14 cellular contexts compared by ENCODE assay signal in the genomic region with DNA sequence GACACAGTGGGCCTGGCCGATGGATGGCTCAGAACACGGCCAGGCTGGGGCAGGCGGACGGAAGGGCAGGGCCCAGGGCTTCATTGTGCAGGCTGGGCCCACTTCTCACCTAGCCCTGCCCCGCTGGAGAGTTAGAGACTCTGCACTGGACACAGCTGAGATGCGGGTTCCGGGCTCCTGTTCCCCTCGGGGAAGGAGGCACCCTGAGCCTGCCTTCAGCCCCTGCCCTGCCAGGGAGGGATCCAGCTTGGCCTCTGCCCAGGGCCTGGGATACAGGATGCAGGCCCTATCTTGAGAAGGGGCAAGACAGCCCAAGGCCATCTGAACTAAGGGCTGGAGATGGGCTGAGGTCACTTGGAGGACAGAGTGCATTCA.
DNase-seq lines count a peak whose midpoint lies in the region; TF ChIP-seq lines count a peak whose summit lies in the region.
"Had no signal": no experiment of that assay in that cellular context is flagged by ENCODE, and none has a peak within 500 bp of the region (broad histone marks: within the 10 kb centered on the region; RNA-seq: fewer than 3 reads in every experiment).

No MANE protein-coding gene starts in this region.

- peaks cover 7% of the 10 kb centered on the region for H3F3A ChIP-seq in GM23248 (ENCODE audit: insufficient read depth)

- intact Hi-C loops in left ventricle myocardium inferior (cut with micrococcal nuclease): no loop called here
- intact Hi-C loops in spleen (cut with DNase I; ENCODE audit: low total_unique reads): no loop called here
- intact Hi-C loops in CD4-positive, alpha-beta memory T cell (cut with micrococcal nuclease): no loop called here

- POLR2A ChIA-PET in CD4-positive, alpha-beta memory T cell (lab: Charles Lee; ENCODE audit: partially characterized antibody): no interaction called here

- H3K4me3 ChIP-seq in GM23248 (no peak overlapping the region), adipocyte (ENCODE audit: low read length) (no peak overlapping the region), left ventricle myocardium inferior (no peak overlapping the region), spleen (no peak overlapping the region)
- no peak overlapping the region for H3K4me3 ChIP-seq in CD4-positive, alpha-beta memory T cell (ENCODE audit: low read length in 2 of 2)
- H3K4me3 ChIP-seq: A549, PC-9 had no signal

- CTCF ChIA-PET in CD4-positive, alpha-beta memory T cell (lab: Charles Lee; ENCODE audit: partially characterized antibody): interaction anchor here (1.1 kb wide), 1 partner anchor 18 kb away, joined by 3 read pairs; no protein-coding TSS in a partner anchor

- WGBS in GM23248 (ENCODE audit: low coverage in 1 of 2, low lambda C conversion rate in 2 of 2, missing lambda C conversion rate in 2 of 2), 2 experiments: 44 to 57% methylated on average over 6 to 8 of the region's 8 CpGs
- WGBS in spleen, 5 donors: 79 to 100% (median 91%) methylated on average over 1 to 8 of the region's 8 CpGs

- H3K9me2 ChIP-seq in GM23248 (ENCODE audit: insufficient read depth): no peaks in the 10 kb centered on the region

- peak overlapping the region; percentile 42 for H2AFZ ChIP-seq in GM23248
- H2AFZ ChIP-seq: PC-9 had no signal

- H3K27me3 ChIP-seq in GM23248 (replicated peaks; ENCODE audit: insufficient read depth) (no peaks in the 10 kb centered on the region), adipocyte (replicated peaks; ENCODE audit: control insufficient read depth, insufficient read depth, low read length) (no peaks in the 10 kb centered on the region), left ventricle myocardium inferior (ENCODE audit: low read depth) (no peaks in the 10 kb centered on the region), spleen (replicated peaks in 1 of 7) (no peaks in the 10 kb centered on the region)
- H3K27me3 ChIP-seq in CD4-positive, alpha-beta memory T cell (ENCODE audit: insufficient read depth, low read length): no peaks in the 10 kb centered on the region

- H4K20me1 ChIP-seq in GM23248 (ENCODE audit: insufficient read depth): no peaks in the 10 kb centered on the region

- H3K79me2 ChIP-seq in GM23248 (ENCODE audit: insufficient read depth): no peaks in the 10 kb centered on the region

- H3K9me3 ChIP-seq in GM23248 (ENCODE audit: low read depth): no peaks in the 10 kb centered on the region
- H3K9me3 ChIP-seq in adipocyte (ENCODE audit: control insufficient read depth, low read length): peaks cover 6% of the 10 kb centered on the region
- H3K9me3 ChIP-seq in left ventricle myocardium inferior (replicated peaks): peaks cover 3% of the 10 kb centered on the region
- H3K9me3 ChIP-seq in spleen: no peaks in the 10 kb centered on the region
- no peaks in the 10 kb centered on the region for H3K9me3 ChIP-seq in CD4-positive, alpha-beta memory T cell (ENCODE audit: control insufficient read depth in 1 of 2, low read length in 2 of 2)
- H3K9me3 ChIP-seq: A549 had no signal

- H3K36me3 Mint-ChIP-seq in CD4-positive, alpha-beta memory T cell: no peaks in the 10 kb centered on the region
- H3K36me3 Mint-ChIP-seq: CD4-positive, CD25-positive, alpha-beta regulatory T cell had no signal

- H3K4me3 Mint-ChIP-seq in CD4-positive, alpha-beta memory T cell: no peak overlapping the region
- H3K4me3 Mint-ChIP-seq: CD4-positive, CD25-positive, alpha-beta regulatory T cell had no signal

- H3K36me3 ChIP-seq in GM23248 (ENCODE audit: low read depth): no peaks in the 10 kb centered on the region
- no peaks in the 10 kb centered on the region for H3K36me3 ChIP-seq in adipocyte (ENCODE audit: control insufficient read depth, insufficient read depth, low read length, severe bottlenecking)
- H3K36me3 ChIP-seq in left ventricle myocardium inferior: no peaks in the 10 kb centered on the region
- H3K36me3 ChIP-seq in spleen: no peaks in the 10 kb centered on the region
- H3K36me3 ChIP-seq in CD4-positive, alpha-beta memory T cell (ENCODE audit: insufficient read depth, low read length): no peaks in the 10 kb centered on the region

- TF ChIP-seq POLR2A in spleen (IDR thresholded peaks at IDR 0.05): no peak

- no peaks in the 10 kb centered on the region for H3K9me3 Mint-ChIP-seq in CD4-positive, alpha-beta memory T cell

- H3K4me1 Mint-ChIP-seq in CD4-positive, alpha-beta memory T cell: no peaks in the 10 kb centered on the region
- H3K4me1 Mint-ChIP-seq: CD4-positive, CD25-positive, alpha-beta regulatory T cell had no signal

- no peak for TF ChIP-seq CTCF in left ventricle myocardium inferior (IDR thresholded peaks at IDR 0.05; ENCODE audit: borderline replicate concordance)
- TF ChIP-seq CTCF in spleen (IDR thresholded peaks at IDR 0.05 in 8 of 11, conservative IDR thresholded peaks at IDR 0.05 in 3 of 11): no peak
- TF ChIP-seq CTCF in GM20000 (IDR thresholded peaks at IDR 0.05; ENCODE audit: extremely low read depth, missing control alignments): no peak

- H3K27me3 Mint-ChIP-seq in CD4-positive, alpha-beta memory T cell: peaks cover 3 to 4% of the 10 kb centered on the region in 2 donors

- H3K4me2 ChIP-seq in GM23248 (ENCODE audit: unreplicated experiment): peak overlapping the region; percentile 19
- H3K4me2 ChIP-seq: A549, PC-9 had no signal

- in situ Hi-C loops in GM23248 (cut with MboI): no loop called here

- DNase-seq in GM23248 (no peak), adipocyte (ENCODE audit: low read depth) (no peak), left ventricle myocardium inferior (no peak), spleen (no peak), GM20000 (ENCODE audit: low spot score) (no peak), substantia nigra (lab: John Stamatoyannopoulos, UW) (no peak)
- no peak for DNase-seq in CD4-positive, alpha-beta memory T cell
- DNase-seq: AML-193; CD4-positive, CD25-positive, alpha-beta regulatory T cell; DMS79; NCI-H1436 treated with DMSO at 0.1 percent for 48 hours; NCI-H2081; PC-9 had no signal

- H3K4me1 ChIP-seq in GM23248 (ENCODE audit: insufficient read depth): peaks cover 17% of the 10 kb centered on the region
- H3K4me1 ChIP-seq in adipocyte (ENCODE audit: control insufficient read depth, insufficient read depth, low read length): peaks cover 15% of the 10 kb centered on the region
- H3K4me1 ChIP-seq in left ventricle myocardium inferior: peaks cover 27% of the 10 kb centered on the region
- H3K4me1 ChIP-seq in spleen: peaks cover 0 to 20% (median 10%) of the 10 kb centered on the region in 6 donors
- no peaks in the 10 kb centered on the region for H3K4me1 ChIP-seq in CD4-positive, alpha-beta memory T cell (ENCODE audit: insufficient read depth, low read length)
- H3K4me1 ChIP-seq: A549 had no signal

- H3K9ac ChIP-seq in GM23248: peak overlapping the region; percentile 41; the same call in 1 of the 2 replicates
- peak overlapping the region; percentile 76 for H3K9ac ChIP-seq in adipocyte (ENCODE audit: low read length)

- no peak overlapping the region for H3K27ac Mint-ChIP-seq in CD4-positive, alpha-beta memory T cell
- H3K27ac Mint-ChIP-seq: CD4-positive, CD25-positive, alpha-beta regulatory T cell had no signal

- peak overlapping the region; percentile 64 for H3K27ac ChIP-seq in GM23248
- H3K27ac ChIP-seq in left ventricle myocardium inferior (replicated peaks): peak overlapping the region; percentile 68
- H3K27ac ChIP-seq in spleen: peak overlapping the region in 7 of 8 donors; percentile 33 to 70 (median 56)
- H3K27ac ChIP-seq in substantia nigra (ENCODE audit: low read depth, low read length, poor library complexity, severe bottlenecking): no peak overlapping the region
- no peak overlapping the region for H3K27ac ChIP-seq in CD4-positive, alpha-beta memory T cell (ENCODE audit: low read depth, low read length)
- H3K27ac ChIP-seq: A549, PC-9 had no signal

Comparison
In these comparisons a context has a peak if more than half of its experiments do, and no peak if none do; other contexts are left out.
1. H3K27ac ChIP-seq: peak in GM23248 (single experiment), left ventricle myocardium inferior (single experiment) and spleen (7 of 8); none in substantia nigra (single experiment) and CD4-positive, alpha-beta memory T cell (single experiment).